9 cellular contexts compared by ENCODE assay signal in the genomic region with DNA sequence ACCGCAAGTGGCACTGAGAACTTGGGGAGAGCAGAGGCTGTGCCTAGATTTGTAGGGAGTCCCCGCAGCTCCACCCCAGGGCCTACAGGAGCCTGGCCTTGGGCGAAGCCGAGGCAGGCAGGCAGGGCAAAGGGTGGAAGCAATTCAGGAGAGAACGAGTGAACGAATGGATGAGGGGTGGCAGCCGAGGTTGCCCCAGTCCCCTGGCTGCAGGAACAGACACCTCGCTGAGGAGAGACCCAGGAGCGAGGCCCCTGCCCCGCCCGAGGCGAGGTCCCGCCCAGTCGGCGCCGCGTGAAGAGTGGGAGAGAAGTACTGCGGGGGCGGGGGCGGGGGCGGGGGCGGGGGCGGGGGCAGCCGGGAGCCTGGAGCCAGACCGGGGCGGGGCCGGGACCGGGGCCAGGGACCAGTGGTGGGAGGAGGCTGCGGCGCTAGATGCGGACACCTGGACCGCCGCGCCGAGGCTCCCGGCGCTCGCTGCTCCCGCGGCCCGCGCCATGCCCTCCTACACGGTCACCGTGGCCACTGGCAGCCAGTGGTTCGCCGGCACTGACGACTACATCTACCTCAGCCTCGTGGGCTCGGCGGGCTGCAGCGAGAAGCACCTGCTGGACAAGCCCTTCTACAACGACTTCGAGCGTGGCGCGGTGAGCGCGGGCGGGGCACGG. TPM values are rescaled to one million over a fixed set of nuclear protein-coding genes. Genes with fewer than 3 reads are reported as not detected.
DNase-seq lines count a peak whose midpoint lies in the region; ATAC-seq and TF ChIP-seq lines count a peak whose summit lies in the region.
"Had no signal": no experiment of that assay in that cellular context is flagged by ENCODE, and none has a peak within 500 bp of the region (broad histone marks: within the 10 kb centered on the region; RNA-seq: fewer than 3 reads in every experiment).

A gene (plus strand): TSS at position 434 of the 668 bp plus-strand sequence. CDS start 64 bp downstream, at position 498.

- H3T11ph ChIP-seq in H9 (ENCODE audit: low read length): no peak within 1 kb of the TSS

- H2BK20ac ChIP-seq in H9 (ENCODE audit: low read depth, low read length, poor library complexity, severe bottlenecking): no peak within 1 kb of the TSS

- no peak within 1 kb of the TSS for H2BK5ac ChIP-seq in H9 (ENCODE audit: insufficient read length, low read length)

- no peak within 1 kb of the TSS for H2BK120ac ChIP-seq in H9 (ENCODE audit: low read depth, low read length, poor library complexity, severe bottlenecking)

- no peak within 1 kb of the TSS for H3K23ac ChIP-seq in H9 (ENCODE audit: insufficient read length, low read depth, low read length)

- DNase-seq in DMS79 treated with DMSO at 0.1 percent for 48 hours (lab: John Stamatoyannopoulos, UW) (peak; percentile 29), DMS79 (lab: John Stamatoyannopoulos, UW) (no peak), H9 (peak; percentile 89), MG63 (peak; percentile 44), aorta (peak; percentile 86 to 89)

- H3K18ac ChIP-seq in H9 (ENCODE audit: insufficient read length, low read depth, low read length): peak within 1 kb of the TSS; percentile 49

- peaks cover 83% of the 10 kb centered on the region for H3K27me3 Mint-ChIP-seq in H9 (ENCODE audit: low read depth)

- H3K9me3 Mint-ChIP-seq in H9: no peaks in the 10 kb centered on the region

- H3K4me2 ChIP-seq in H9 (ENCODE audit: insufficient read depth, insufficient read length, low read length): peak within 1 kb of the TSS; percentile 72

- no peak within 1 kb of the TSS for H3K56ac ChIP-seq in H9 (ENCODE audit: insufficient read length, low read depth, low read length)

- H3K27ac Mint-ChIP-seq in H9: peak within 1 kb of the TSS in 1 of 3 experiments; percentile 48; a peak in 1 of 7 replicates

- intact Hi-C loops in aorta (cut with DNase I): no loop called here

- no peaks in the 10 kb centered on the region; the same call in 1 of the 2 replicates for H3K4me1 ChIP-seq in H9 (ENCODE audit: insufficient read depth, low read length)
- H3K4me1 ChIP-seq in endocrine pancreas (ENCODE audit: control insufficient read depth, insufficient read depth, low read length): no peaks in the 10 kb centered on the region
- peaks cover 12% of the 10 kb centered on the region for H3K4me1 ChIP-seq in muscle layer of colon (ENCODE audit: insufficient read depth, low read length)
- no peaks in the 10 kb centered on the region for H3K4me1 ChIP-seq in aorta (ENCODE audit: control insufficient read depth in 1 of 2, insufficient read depth in 2 of 2, low read length in 2 of 2)

- no peaks in the 10 kb centered on the region for H3K79me1 ChIP-seq in H9 (ENCODE audit: insufficient read depth, low read depth, low read length, poor library complexity, severe bottlenecking)

- H4K20me1 ChIP-seq in H9 (ENCODE audit: control insufficient read depth, insufficient read depth, insufficient read length): no peaks in the 10 kb centered on the region

- H4K91ac ChIP-seq in H9 (ENCODE audit: insufficient read length, low read depth, low read length): no peak within 1 kb of the TSS

- no peak within 1 kb of the TSS for H2AFZ ChIP-seq in H9 (ENCODE audit: low read length)

- no peaks in the 10 kb centered on the region; a peak in 1 of 7 replicates for H3K36me3 Mint-ChIP-seq in H9 (ENCODE audit: insufficient read depth in 1 of 3, low read depth in 3 of 3)

- H3K4me3 ChIP-seq in MG63: peak within 1 kb of the TSS; percentile 13; the same call in 1 of the 2 replicates
- peak within 1 kb of the TSS; percentile 71 for H3K4me3 ChIP-seq in endocrine pancreas (ENCODE audit: control insufficient read depth, insufficient read depth, low read length)
- peak within 1 kb of the TSS; percentile 64 to 71 for H3K4me3 ChIP-seq in muscle layer of colon (ENCODE audit: low read depth in 1 of 2, low read length in 2 of 2)
- H3K4me3 ChIP-seq in aorta (ENCODE audit: low read length in 2 of 2): peak within 1 kb of the TSS; percentile 2 to 5

- H3K36me3 ChIP-seq in MG63: no peaks in the 10 kb centered on the region
- no peaks in the 10 kb centered on the region for H3K36me3 ChIP-seq in endocrine pancreas (ENCODE audit: control insufficient read depth, insufficient read depth, low read length)
- no peaks in the 10 kb centered on the region for H3K36me3 ChIP-seq in muscle layer of colon (ENCODE audit: insufficient read depth, low read length)
- H3K36me3 ChIP-seq in aorta (ENCODE audit: control insufficient read depth in 1 of 2, insufficient read depth in 2 of 2, low read length in 1 of 2): no peaks in the 10 kb centered on the region

- no peak within 1 kb of the TSS for H4K5ac ChIP-seq in H9 (ENCODE audit: insufficient read length, low read depth, low read length)

- H4K8ac ChIP-seq in H9 (replicated peaks; ENCODE audit: insufficient read length, low read depth, low read length): no peak within 1 kb of the TSS

- H2BK15ac ChIP-seq in H9 (ENCODE audit: low read depth, low read length): no peak within 1 kb of the TSS; the same call in 1 of the 2 replicates

- H3K4me3 Mint-ChIP-seq in H9: peak within 1 kb of the TSS; percentile 68 to 88

- H3K23me2 ChIP-seq in H9 (ENCODE audit: insufficient read length, low read depth, low read length, poor library complexity, severe bottlenecking): peaks cover 12% of the 10 kb centered on the region

- WGBS in H9 (ENCODE audit: extremely low coverage, insufficient read length, low lambda C conversion rate): no CpG with 5 or more reads among the region's 60 CpGs
- WGBS in aorta, 2 donors: 0 to 2% methylated on average over 52 to 60 of the region's 60 CpGs

- no peak within 1 kb of the TSS for H2BK12ac ChIP-seq in H9 (ENCODE audit: insufficient read length, low read depth, low read length)

- no peaks in the 10 kb centered on the region for H3K79me2 ChIP-seq in H9 (ENCODE audit: insufficient read depth, low read length)

- TF ChIP-seq CTCF in H9 (conservative IDR thresholded peaks at IDR 0.05): no peak
- TF ChIP-seq CTCF in VCaP (conservative IDR thresholded peaks at IDR 0.05): no peak

- H3K4ac ChIP-seq in H9 (ENCODE audit: low read depth, low read length): no peak within 1 kb of the TSS

- H3K27ac ChIP-seq in H9 (ENCODE audit: insufficient read length, low read depth, low read length) (no peak within 1 kb of the TSS), VCaP (peak within 1 kb of the TSS; percentile 53; the same call in 1 of the 2 replicates), muscle layer of colon (ENCODE audit: low read depth, low read length) (no peak within 1 kb of the TSS), aorta (ENCODE audit: low read depth in 1 of 2, low read length in 2 of 2) (no peak within 1 kb of the TSS)
- H3K27ac ChIP-seq: 22Rv1 had no signal

- H3K9me3 ChIP-seq in H9 (ENCODE audit: control insufficient read depth, low read depth, low read length) (no peaks in the 10 kb centered on the region), MG63 (no peaks in the 10 kb centered on the region), endocrine pancreas (ENCODE audit: control insufficient read depth, low read length) (no peaks in the 10 kb centered on the region), muscle layer of colon (ENCODE audit: low read length) (no peaks in the 10 kb centered on the region), aorta (ENCODE audit: control insufficient read depth, low read length) (no peaks in the 10 kb centered on the region)

- H2AK5ac ChIP-seq in H9 (ENCODE audit: insufficient read length, low read length): no peak within 1 kb of the TSS

- peak; percentile 73 for ATAC-seq in aorta (ENCODE audit: low FRiP score)

- peaks cover 15% of the 10 kb centered on the region; the same call in 1 of the 2 replicates for H3K27me3 ChIP-seq in H9 (ENCODE audit: insufficient read depth, low read length)
- H3K27me3 ChIP-seq in MG63: peaks cover 32% of the 10 kb centered on the region
- no peaks in the 10 kb centered on the region for H3K27me3 ChIP-seq in endocrine pancreas (ENCODE audit: control insufficient read depth, insufficient read depth, low read length)
- H3K27me3 ChIP-seq in muscle layer of colon (ENCODE audit: control insufficient read depth in 1 of 2, insufficient read depth in 2 of 2, low read length in 2 of 2): peaks cover 4 to 10% of the 10 kb centered on the region in 2 donors
- H3K27me3 ChIP-seq in aorta (ENCODE audit: control insufficient read depth in 1 of 2, insufficient read depth in 2 of 2, low read length in 1 of 2): no peaks in the 10 kb centered on the region

- H3K9ac ChIP-seq in H9 (ENCODE audit: extremely low read depth, insufficient read length, low read length) (no peak within 1 kb of the TSS), endocrine pancreas (ENCODE audit: control insufficient read depth, insufficient read depth, low read length) (peak within 1 kb of the TSS; percentile 31), muscle layer of colon (ENCODE audit: low read length) (no peak within 1 kb of the TSS)

- H3K14ac ChIP-seq in H9 (ENCODE audit: insufficient read depth, low read length): peak within 1 kb of the TSS; percentile 9; the same call in 1 of the 2 replicates

- H3K4me1 Mint-ChIP-seq in H9: peaks cover 14 to 23% of the 10 kb centered on the region in 2 experiments

RNA-seq across cellular contexts. Expression of the gene that starts here (rescaled TPM):
- total RNA-seq in H9 (2021): 3.2 and 3.7 TPM in 2 replicates
- not detected in 2 replicates for total RNA-seq in MG63 (2014; rRNA removed; shearing (Covaris generic); ENCODE audit: low replicate concordance)
- total RNA-seq in aorta: 10 to 100 TPM; 25.3 to 62.5 TPM
- polyA plus RNA-seq in aorta: 1 to 10 TPM; 3.2 to 6.8 TPM

Comparison
In these comparisons a context has a peak if more than half of its experiments do, and no peak if none do; other contexts are left out.
1. Peak in DNase-seq and H3K4me3 ChIP-seq in MG63; RNA of the gene not detected or under 1 TPM.
2. H3K4me3 ChIP-seq: peak in every context shown above with its lines; median percentile 71 in endocrine pancreas; 68 in muscle layer of colon; 13 in MG63; 4 in aorta.